In genomic region chr18:3808985-3809780, GRCh38 we compare ENCODE assay signal across 21 cellular contexts.
DNase-seq lines count a peak whose midpoint lies in the region; ATAC-seq and TF ChIP-seq lines count a peak whose summit lies in the region.
"Had no signal": no experiment of that assay in that cellular context is flagged by ENCODE, and none has a peak within 500 bp of the region (broad histone marks: within the 10 kb centered on the region; RNA-seq: fewer than 3 reads in every experiment).

No MANE protein-coding gene starts in this region.

- H2BK5ac ChIP-seq in IMR-90 (ENCODE audit: low read depth, low read length, poor library complexity, severe bottlenecking) = no peak overlapping the region

- H3K18ac ChIP-seq in IMR-90 (ENCODE audit: low read depth, low read length) = no peak overlapping the region; the same call in 1 of the 2 replicates

- dilution Hi-C loops in IMR-90 (cut with HindIII; ENCODE audit: low sequenced_read_pairs, unreplicated experiment) = no loop called here

- no peak overlapping the region for H3K23ac ChIP-seq in IMR-90 (ENCODE audit: low read depth, low read length)

- H3K56ac ChIP-seq in IMR-90 (ENCODE audit: extremely low read depth, insufficient read depth, low read length) = no peak overlapping the region

- H4K8ac ChIP-seq in IMR-90 (ENCODE audit: low read depth in 2 of 2, low read length in 2 of 2) = no peak overlapping the region

- no peak overlapping the region for H2AFZ ChIP-seq in IMR-90 (replicated peaks; ENCODE audit: low read length, poor library complexity)

- no peak overlapping the region for H3K4me2 ChIP-seq in IMR-90 (ENCODE audit: low read depth, low read length)

- H3K4me1 Mint-ChIP-seq in type B pancreatic cell (ENCODE audit: unreplicated experiment) = no peaks in the 10 kb centered on the region
- H3K4me1 Mint-ChIP-seq: CD4-positive, CD25-positive, alpha-beta regulatory T cell; CD8-positive, alpha-beta memory T cell; IgD-negative memory B cell had no signal

- H3K36me3 Mint-ChIP-seq in type B pancreatic cell = no peaks in the 10 kb centered on the region
- H3K36me3 Mint-ChIP-seq: CD4-positive, CD25-positive, alpha-beta regulatory T cell; CD8-positive, alpha-beta memory T cell; IgD-negative memory B cell had no signal

- no peaks in the 10 kb centered on the region; the same call in 1 of the 2 replicates for H3K4me1 ChIP-seq in IMR-90 (ENCODE audit: control insufficient read depth, insufficient read depth, low read length)
- H3K4me1 ChIP-seq in foreskin keratinocyte = no peaks in the 10 kb centered on the region
- H3K4me1 ChIP-seq: BE2C had no signal

- DNase-seq in IMR-90 = no peak
- DNase-seq in amniotic epithelial cell (ENCODE audit: low read depth) = peak; percentile 60
- peak in 1 of 2 donors; percentile 12 for DNase-seq in foreskin keratinocyte
- no peak for DNase-seq in GM19238 (ENCODE audit: insufficient read length, low spot score)
- DNase-seq in type B pancreatic cell (ENCODE audit: extremely low spot score, unreplicated experiment) = no peak
- DNase-seq in left lobe of liver (ENCODE audit: low spot score) = no peak
- DNase-seq: ACHN; BE2C; C1 segment of cervical spinal cord; CD4-positive, CD25-positive, alpha-beta regulatory T cell; CD8-positive, alpha-beta memory T cell; COR-L47; DMS 273 treated with DMSO at 0.1 percent for 48 hours; DMS53; DND-41; EL; KBM-7 had no signal

- no peaks in the 10 kb centered on the region for H3K9me3 ChIP-seq in IMR-90 (ENCODE audit: control insufficient read depth, insufficient read depth, low read length)
- H3K9me3 ChIP-seq: BE2C, HAP-1 had no signal

- no peak overlapping the region for H3K9ac ChIP-seq in IMR-90 (ENCODE audit: low read depth, low read length)

- H3K36me3 ChIP-seq in IMR-90 (ENCODE audit: control insufficient read depth, insufficient read depth, low read length) = no peaks in the 10 kb centered on the region; the same call in 1 of the 2 replicates
- H3K36me3 ChIP-seq: BE2C, HAP-1 had no signal

- H3K4ac ChIP-seq in IMR-90 (ENCODE audit: low read depth, low read length) = no peak overlapping the region

- no peaks in the 10 kb centered on the region for H3K79me1 ChIP-seq in IMR-90 (ENCODE audit: low read depth in 1 of 2, low read length in 2 of 2)

- TF ChIP-seq RAD21 in IMR-90 (IDR thresholded peaks at IDR 0.05; ENCODE audit: low read length) = no peak

- H4K5ac ChIP-seq in IMR-90 (ENCODE audit: low read depth, low read length) = peak overlapping the region; percentile 80

- H2AK9ac ChIP-seq in IMR-90 (replicated peaks; ENCODE audit: low read depth, low read length, poor library complexity) = no peak overlapping the region

- TF ChIP-seq POLR2A in IMR-90 (IDR thresholded peaks at IDR 0.05; ENCODE audit: low read depth, low read length) = no peak

- H3K27me3 ChIP-seq in IMR-90 (ENCODE audit: control insufficient read depth, insufficient read depth, low read length) = no peaks in the 10 kb centered on the region; the same call in 1 of the 2 replicates
- H3K27me3 ChIP-seq in foreskin keratinocyte = no peaks in the 10 kb centered on the region
- H3K27me3 ChIP-seq: BE2C had no signal

- H2BK120ac ChIP-seq in IMR-90 (ENCODE audit: low read depth, low read length) = no peak overlapping the region

- no peaks in the 10 kb centered on the region for H3K27me3 Mint-ChIP-seq in type B pancreatic cell
- H3K27me3 Mint-ChIP-seq: CD8-positive, alpha-beta memory T cell; IgD-negative memory B cell had no signal

- TF ChIP-seq CTCF in IMR-90 (conservative IDR thresholded peaks at IDR 0.05; ENCODE audit: low read depth, low read length) = no peak
- TF ChIP-seq CTCF in foreskin keratinocyte (conservative IDR thresholded peaks at IDR 0.05) = no peak
- TF ChIP-seq CTCF in type B pancreatic cell (conservative IDR thresholded peaks at IDR 0.05) = no peak

- 92% methylated on average over 2 of the region's 6 CpGs; no CpG with 5 or more reads in 1 of the 2 experiments for WGBS in IMR-90 (ENCODE audit: extremely low coverage in 2 of 2, insufficient read length in 1 of 2), 2 experiments

- H3K14ac ChIP-seq in IMR-90 (replicated peaks; ENCODE audit: low read depth, low read length) = no peak overlapping the region

- H3K27ac ChIP-seq in IMR-90 (ENCODE audit: insufficient read depth, low read length) = no peak overlapping the region
- no peak overlapping the region for H3K27ac ChIP-seq in foreskin keratinocyte
- H3K27ac ChIP-seq: HL-60 had no signal

- no TSS peak for BruUV-seq in IMR-90 (replicated peaks; lab: Mats Ljungman, UMichigan)

- H4K20me1 ChIP-seq in IMR-90 (ENCODE audit: insufficient read depth, low read length) = no peaks in the 10 kb centered on the region

- H3K9me3 Mint-ChIP-seq in type B pancreatic cell = no peaks in the 10 kb centered on the region
- H3K9me3 Mint-ChIP-seq: CD8-positive, alpha-beta memory T cell; IgD-negative memory B cell had no signal

- no peak overlapping the region for H2BK20ac ChIP-seq in IMR-90 (ENCODE audit: low read depth, low read length)

- CTCF ChIA-PET in IMR-90 (lab: Yijun Ruan, JAX) = no interaction called here

- H2BK15ac ChIP-seq in IMR-90 (ENCODE audit: low read depth, low read length) = no peak overlapping the region

- H3K9me1 ChIP-seq in IMR-90 (ENCODE audit: insufficient read depth, low read length) = no peaks in the 10 kb centered on the region

- no peak overlapping the region for H4K91ac ChIP-seq in IMR-90 (ENCODE audit: insufficient read depth, low read depth, low read length)

- no peak overlapping the region for H3K27ac Mint-ChIP-seq in type B pancreatic cell
- H3K27ac Mint-ChIP-seq: CD4-positive, CD25-positive, alpha-beta regulatory T cell; CD8-positive, alpha-beta memory T cell; IgD-negative memory B cell had no signal

- intact Hi-C loops in IMR-90 (cut with micrococcal nuclease) = no loop called here

- no peak overlapping the region for H3K4me3 ChIP-seq in IMR-90 (ENCODE audit: insufficient read depth, low read depth, low read length)
- H3K4me3 ChIP-seq: HAP-1 had no signal

- H2AK5ac ChIP-seq in IMR-90 (ENCODE audit: low read depth, low read length) = peak overlapping the region; percentile 73; the same call in 1 of the 2 replicates

- no peak overlapping the region for H3K4me3 Mint-ChIP-seq in type B pancreatic cell
- H3K4me3 Mint-ChIP-seq: CD4-positive, CD25-positive, alpha-beta regulatory T cell; CD8-positive, alpha-beta memory T cell; IgD-negative memory B cell had no signal

- POLR2A ChIA-PET in IMR-90 (lab: Charles Lee; ENCODE audit: unreplicated experiment) = no interaction called here

- in situ Hi-C loops in IMR-90 (cut with MboI; ENCODE audit: low sequenced_read_pairs) = no loop called here

- ATAC-seq in IMR-90 (ENCODE audit: low read depth) (no peak), foreskin keratinocyte (peak; percentile 21), left lobe of liver (no peak), GM21619 (IDR thresholded peaks at IDR 0.05; ENCODE audit: unreplicated experiment) (no peak)

TF ChIP-seq in IMR-90, 13 proteins besides CTCF, POLR2A, EP300 and RAD21:
- TF ChIP-seq SMC3 (IDR thresholded peaks at IDR 0.05; ENCODE audit: low read depth, low read length) (no peak), ELK1 (IDR thresholded peaks at IDR 0.05; ENCODE audit: borderline replicate concordance, low read depth, low read length) (no peak), FOS (IDR thresholded peaks at IDR 0.05; ENCODE audit: low read depth, low read length) (no peak), MXI1 (IDR thresholded peaks at IDR 0.05; ENCODE audit: borderline replicate concordance, low read depth, low read length) (no peak), RFX5 (IDR thresholded peaks at IDR 0.05; ENCODE audit: low read depth, low read length) (no peak), USF2 (IDR thresholded peaks at IDR 0.05; ENCODE audit: low read depth, low read length) (no peak), RCOR1 (IDR thresholded peaks at IDR 0.05; ENCODE audit: insufficient replicate concordance, low read length) (no peak), MAZ (IDR thresholded peaks at IDR 0.05; ENCODE audit: borderline replicate concordance, low read depth, low read length) (no peak), BHLHE40 (IDR thresholded peaks at IDR 0.05; ENCODE audit: low read depth, low read length) (no peak), MAFK (IDR thresholded peaks at IDR 0.05; ENCODE audit: low read depth, low read length) (no peak)
